ENCODE assay signal across 17 cellular contexts in the genomic region with DNA sequence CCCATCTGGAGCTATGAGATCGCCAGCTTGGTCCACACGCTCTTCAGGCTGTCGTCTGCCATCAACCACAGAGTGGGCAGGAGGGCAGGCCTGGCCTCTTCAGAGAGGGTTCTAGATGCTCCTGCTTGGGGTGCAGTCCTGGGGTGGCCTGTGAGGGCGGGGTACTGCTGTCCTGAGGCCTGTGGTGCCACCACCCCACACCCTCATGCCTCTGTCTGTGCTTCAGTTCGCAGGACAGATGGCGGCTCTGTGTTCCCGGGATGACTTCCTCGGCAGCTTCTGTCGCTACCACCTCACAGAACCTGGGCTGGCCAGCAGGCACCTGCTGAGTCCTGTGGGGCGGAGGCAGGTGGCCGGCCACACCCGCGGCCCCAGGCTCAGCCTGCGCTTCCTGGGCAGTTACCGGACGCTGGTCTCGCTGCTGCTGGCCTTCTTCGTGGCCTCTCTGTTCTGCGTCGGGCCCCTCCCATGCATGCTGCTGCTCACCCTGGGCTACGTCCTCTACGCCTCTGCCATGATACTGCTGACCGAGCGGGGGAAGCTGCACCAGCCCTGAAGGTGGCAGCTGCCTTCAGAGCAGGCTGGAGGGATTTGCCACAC. TPM values are rescaled to one million over a fixed set of nuclear protein-coding genes. Genes with fewer than 3 reads are reported as not detected.
"Had no signal": no experiment of that assay in that cellular context is flagged by ENCODE, and none has a peak within 500 bp of the region (broad histone marks: within the 10 kb centered on the region; RNA-seq: fewer than 3 reads in every experiment).

No MANE protein-coding gene starts in this region.

RNA-seq across cellular contexts. Expression of gene CCDC74A, which starts 7.7 kb away (rescaled TPM):
- polyA plus RNA-seq: naive thymus-derived CD4-positive, alpha-beta T cell had no signal

RNA-seq across cellular contexts. Expression of gene TUBA3D, which starts 44.1 kb away (rescaled TPM):
- total RNA-seq: kidney; left colon; left lung; lung; mucosa of descending colon; myocyte; naive thymus-derived CD4-positive, alpha-beta T cell; natural killer cell treated with Interleukin-12 subunit alpha and Interleukin-12 subunit beta and Interleukin-15 and Interleukin-18, amount 100 ng/mL, for 72 hours; osteoblast; pancreas; psoas muscle; smooth muscle cell; stomach; thoracic aorta; ureter had no signal
- polyA plus RNA-seq: immature natural killer cell; naive thymus-derived CD4-positive, alpha-beta T cell; neural cell had no signal
